In genomic region chr11:63839508-63840355, GRCh38 we compare ENCODE assay signal across 8 cellular contexts. TPM values are rescaled to one million over a fixed set of nuclear protein-coding genes. Genes with fewer than 3 reads are reported as not detected.
A peak's percentile ranks its signal among the peaks of the same experiment; 100 is the strongest.
DNase-seq lines count a peak whose midpoint lies in the region; ATAC-seq, FAIRE-seq and TF ChIP-seq lines count a peak whose summit lies in the region.

No MANE protein-coding gene starts in this region.

- no peaks in the 10 kb centered on the region for H3K9me3 ChIP-seq in HUES6 (ENCODE audit: control insufficient read depth, insufficient read depth, low read depth, low read length)
- H3K9me3 ChIP-seq in endothelial cell of umbilical vein (replicated peaks; ENCODE audit: control insufficient read depth, insufficient read depth, low read length): no peaks in the 10 kb centered on the region

- BruUV-seq in endothelial cell of umbilical vein (replicated peaks; lab: Mats Ljungman, UMichigan): no TSS peak

- H3K27me3 Mint-ChIP-seq in activated B cell treated with CpG ODN at 0.5 μM for 24 hours: no peaks in the 10 kb centered on the region
- no peaks in the 10 kb centered on the region for H3K27me3 Mint-ChIP-seq in natural killer cell treated with Interleukin-12 subunit alpha and Interleukin-12 subunit beta and Interleukin-15 and Interleukin-18, amount 100 ng/mL, for 72 hours

- H3K4me2 ChIP-seq in endothelial cell of umbilical vein (ENCODE audit: insufficient read depth, low read length): peak overlapping the region; percentile 81

- H3K4me3 ChIP-seq in HUES6 (ENCODE audit: low read depth, low read length): peak overlapping the region; percentile 76
- peak overlapping the region; percentile 70 to 87 (median 85) for H3K4me3 ChIP-seq in endothelial cell of umbilical vein (replicated peaks in 1 of 3; ENCODE audit: insufficient read depth in 1 of 3, low read depth in 1 of 3, low read length in 3 of 3)

- dilution Hi-C loops in endothelial cell of umbilical vein (cut with MboI; ENCODE audit: extremely low pct_ligation_motif_present, low sequenced_read_pairs): no loop called here

- peak; percentile 62 for DNase-seq in NCI-H2171 treated with DMSO at 0.1 percent for 48 hours (lab: John Stamatoyannopoulos, UW)
- DNase-seq in NCI-H2171 (lab: John Stamatoyannopoulos, UW): no peak
- no peak for DNase-seq in activated B cell treated with CpG ODN at 0.5 μM for 24 hours
- DNase-seq in endothelial cell of umbilical vein (ENCODE audit: low read depth, low spot score): peak; percentile 23
- DNase-seq in natural killer cell treated with Interleukin-12 subunit alpha and Interleukin-12 subunit beta and Interleukin-15 and Interleukin-18, amount 100 ng/mL, for 72 hours (ENCODE audit: low spot score): peak; percentile 62
- no peak for DNase-seq in AG08396 (ENCODE audit: low spot score)
- no peak for DNase-seq in cerebellar nuclear complex (lab: John Stamatoyannopoulos, UW)

- H3K4me3 Mint-ChIP-seq in activated B cell treated with CpG ODN at 0.5 μM for 24 hours: peak overlapping the region; percentile 95
- peak overlapping the region; percentile 98 for H3K4me3 Mint-ChIP-seq in natural killer cell treated with Interleukin-12 subunit alpha and Interleukin-12 subunit beta and Interleukin-15 and Interleukin-18, amount 100 ng/mL, for 72 hours

- TF ChIP-seq CTCF in activated B cell treated with CpG ODN at 0.5 μM for 24 hours (IDR thresholded peaks at IDR 0.05): no peak
- TF ChIP-seq CTCF in endothelial cell of umbilical vein (IDR thresholded peaks at IDR 0.05; ENCODE audit: extremely low read depth in 1 of 2, insufficient read depth in 1 of 2, low read depth in 1 of 2, low read length in 2 of 2): no peak

- H3K9ac ChIP-seq in HUES6 (ENCODE audit: low read length) (peak overlapping the region; percentile 79), endothelial cell of umbilical vein (replicated peaks; ENCODE audit: extremely low read depth, insufficient read depth, low read length) (peak overlapping the region; percentile 88)

- POLR2A ChIA-PET in activated B cell treated with CpG ODN at 0.5 μM for 24 hours (lab: Charles Lee) (interaction anchor here (1.0 to 2.2 kb wide), 10 partner anchors 11 to 346 kb away, joined by 3 to 10 read pairs (median 6); partner anchors contain the start of genes COX8A, NAA40, OTUB1 and RCOR2), endothelial cell of umbilical vein (lab: Charles Lee) (no interaction called here)

- H3K4me1 Mint-ChIP-seq in activated B cell treated with CpG ODN at 0.5 μM for 24 hours: peaks cover 70% of the 10 kb centered on the region
- peaks cover 55 to 56% of the 10 kb centered on the region in 2 donors for H3K4me1 Mint-ChIP-seq in natural killer cell treated with Interleukin-12 subunit alpha and Interleukin-12 subunit beta and Interleukin-15 and Interleukin-18, amount 100 ng/mL, for 72 hours (ENCODE audit: low read depth in 2 of 2)

- CTCF ChIA-PET in activated B cell treated with CpG ODN at 0.5 μM for 24 hours (lab: Charles Lee): interaction anchor here (1.2 to 5.6 kb wide), 3 partner anchors 48 to 105 kb away, joined by 3 to 130 read pairs (median 8); no protein-coding TSS in a partner anchor
- CTCF ChIA-PET in endothelial cell of umbilical vein (lab: Charles Lee): interaction anchor here (1.0 to 16.7 kb wide), 8 partner anchors 8 to 106 kb away, joined by 3 to 264 read pairs (median 4); partner anchors contain the start of genes RCOR2 and ZFTA

- H3K36me3 ChIP-seq in HUES6 (ENCODE audit: control insufficient read depth, insufficient read depth, low read length): peaks cover 3% of the 10 kb centered on the region; the same call in 1 of the 2 replicates
- H3K36me3 ChIP-seq in endothelial cell of umbilical vein (ENCODE audit: control insufficient read depth in 2 of 2, extremely low read depth in 1 of 2, insufficient read depth in 2 of 2, low read length in 2 of 2): peaks cover 0 to 3% of the 10 kb centered on the region in 2 experiments

- H3K79me2 ChIP-seq in endothelial cell of umbilical vein (ENCODE audit: control insufficient read depth, insufficient read depth, low read length): peaks cover 53% of the 10 kb centered on the region

- no peak for FAIRE-seq in endothelial cell of umbilical vein (lab: Jason Lieb, UNC)

- H2AFZ ChIP-seq in endothelial cell of umbilical vein (ENCODE audit: low read depth, low read length): peak overlapping the region; percentile 10

- intact Hi-C loops in activated B cell treated with CpG ODN at 0.5 μM for 24 hours (cut with micrococcal nuclease): loop anchor here (1.0 to 5.0 kb wide), 7 partner anchors 27 to 465 kb away; partner anchors contain the start of genes ATL3, ESRRA, SPINDOC and ZFTA
- intact Hi-C loops in endothelial cell of umbilical vein (cut with micrococcal nuclease): loop anchor here (2.0 to 5.0 kb wide), 4 partner anchors 27 to 1087 kb away; partner anchors contain the start of genes CATSPERZ, NAA40, SPINDOC and ZBTB3

- no peaks in the 10 kb centered on the region for H3K9me1 ChIP-seq in endothelial cell of umbilical vein (replicated peaks; ENCODE audit: control insufficient read depth, extremely low read depth, insufficient read depth, low read length)

- no peak for ATAC-seq in activated B cell treated with CpG ODN at 0.5 μM for 24 hours (ENCODE audit: low read depth)
- no peak for ATAC-seq in natural killer cell treated with Interleukin-12 subunit alpha and Interleukin-12 subunit beta and Interleukin-15 and Interleukin-18, amount 100 ng/mL, for 72 hours

- H3K27ac Mint-ChIP-seq in activated B cell treated with CpG ODN at 0.5 μM for 24 hours: peak overlapping the region; percentile 89
- peak overlapping the region; percentile 77 to 92 for H3K27ac Mint-ChIP-seq in natural killer cell treated with Interleukin-12 subunit alpha and Interleukin-12 subunit beta and Interleukin-15 and Interleukin-18, amount 100 ng/mL, for 72 hours

- H3K9me3 Mint-ChIP-seq in activated B cell treated with CpG ODN at 0.5 μM for 24 hours: no peaks in the 10 kb centered on the region
- no peaks in the 10 kb centered on the region for H3K9me3 Mint-ChIP-seq in natural killer cell treated with Interleukin-12 subunit alpha and Interleukin-12 subunit beta and Interleukin-15 and Interleukin-18, amount 100 ng/mL, for 72 hours

- H4K20me1 ChIP-seq in endothelial cell of umbilical vein (replicated peaks; ENCODE audit: control insufficient read depth, extremely low read depth, insufficient read depth, low read length): peaks cover 3% of the 10 kb centered on the region

- no peak overlapping the region for H3K27ac ChIP-seq in HUES6 (ENCODE audit: low read depth, low read length)
- peak overlapping the region; percentile 36 for H3K27ac ChIP-seq in endothelial cell of umbilical vein (ENCODE audit: insufficient read depth, low read depth, low read length)

- H3K27me3 ChIP-seq in HUES6 (ENCODE audit: control insufficient read depth, insufficient read depth, low read length): no peaks in the 10 kb centered on the region
- no peaks in the 10 kb centered on the region for H3K27me3 ChIP-seq in endothelial cell of umbilical vein (ENCODE audit: control insufficient read depth in 2 of 2, insufficient read depth in 2 of 2, low read length in 2 of 2)

- H3K36me3 Mint-ChIP-seq in activated B cell treated with CpG ODN at 0.5 μM for 24 hours (ENCODE audit: low read depth): peaks cover 43% of the 10 kb centered on the region
- peaks cover 17% of the 10 kb centered on the region for H3K36me3 Mint-ChIP-seq in natural killer cell treated with Interleukin-12 subunit alpha and Interleukin-12 subunit beta and Interleukin-15 and Interleukin-18, amount 100 ng/mL, for 72 hours

- H3K4me1 ChIP-seq in HUES6 (ENCODE audit: control insufficient read depth, insufficient read depth, low read length): peaks cover 52% of the 10 kb centered on the region
- H3K4me1 ChIP-seq in endothelial cell of umbilical vein (ENCODE audit: control insufficient read depth, extremely low read depth, insufficient read depth, low read length): peaks cover 26% of the 10 kb centered on the region

- TF ChIP-seq POLR2A in endothelial cell of umbilical vein (IDR thresholded peaks at IDR 0.05; ENCODE audit: low read depth, low read length): no peak

TF ChIP-seq in endothelial cell of umbilical vein, 7 proteins besides CTCF, POLR2A, EP300 and RAD21 (continues in another document):
- TF ChIP-seq POLR2AphosphoS5 (IDR thresholded peaks at IDR 0.05; ENCODE audit: insufficient read depth, low read depth, low read length) (no peak), EZH2 (IDR thresholded peaks at IDR 0.05; ENCODE audit: borderline replicate concordance, low read depth, low read length, severe bottlenecking) (no peak), MAX (IDR thresholded peaks at IDR 0.05; ENCODE audit: insufficient read depth, insufficient read length) (no peak), MYC (IDR thresholded peaks at IDR 0.05; ENCODE audit: low read depth, low read length) (no peak)

RNA-seq across cellular contexts. Expression of gene MARK2, which starts 0.8 kb away (rescaled TPM):
- total RNA-seq in activated B cell treated with CpG ODN at 0.5 μM for 24 hours (39.2 and 41.5 TPM in 2 replicates), endothelial cell of umbilical vein (33.4 and 34.7 TPM in 2 replicates)
- 16.6 and 16.7 TPM in 2 replicates for polyA plus RNA-seq in endothelial cell of umbilical vein
- polyA plus RNA-seq in endothelial cell of umbilical vein (2011; cell fraction: cytosol; rRNA removed): 19.1 and 19.9 TPM in 2 replicates
- 23.1 and 28.7 TPM in 2 replicates for polyA plus RNA-seq in endothelial cell of umbilical vein (2011; cell fraction: nucleus; rRNA removed)
- 19.7 and 21.0 TPM in 2 replicates for polyA plus RNA-seq in endothelial cell of umbilical vein (2012)
- polyA minus RNA-seq in endothelial cell of umbilical vein: 18.3 and 34.6 TPM in 2 replicates
- polyA minus RNA-seq in endothelial cell of umbilical vein (2011; cell fraction: cytosol; rRNA and poly(A)+ RNA removed): 45.0 TPM
- polyA minus RNA-seq in endothelial cell of umbilical vein (2011; cell fraction: nucleus; rRNA and poly(A)+ RNA removed): 14.6 and 18.9 TPM in 2 replicates
- total RNA-seq in natural killer cell treated with Interleukin-12 subunit alpha and Interleukin-12 subunit beta and Interleukin-15 and Interleukin-18, amount 100 ng/mL, for 72 hours: 10 to 100 TPM; 54.9 to 68.5 TPM

RNA-seq across cellular contexts. Expression of gene SPINDOC, which starts 26.5 kb away (rescaled TPM):
- total RNA-seq in activated B cell treated with CpG ODN at 0.5 μM for 24 hours (18.7 and 20.8 TPM in 2 replicates), endothelial cell of umbilical vein (51.5 and 54.5 TPM in 2 replicates)
- polyA plus RNA-seq in endothelial cell of umbilical vein: 29.4 and 33.8 TPM in 2 replicates
- 28.8 and 40.1 TPM in 2 replicates for polyA plus RNA-seq in endothelial cell of umbilical vein (2011; cell fraction: cytosol; rRNA removed)
- polyA plus RNA-seq in endothelial cell of umbilical vein (2011; cell fraction: nucleus; rRNA removed): 25.6 and 28.9 TPM in 2 replicates
- 38.6 and 39.9 TPM in 2 replicates for polyA plus RNA-seq in endothelial cell of umbilical vein (2012)
- 12.0 and 19.1 TPM in 2 replicates for polyA minus RNA-seq in endothelial cell of umbilical vein
- 26.4 TPM for polyA minus RNA-seq in endothelial cell of umbilical vein (2011; cell fraction: cytosol; rRNA and poly(A)+ RNA removed)
- polyA minus RNA-seq in endothelial cell of umbilical vein (2011; cell fraction: nucleus; rRNA and poly(A)+ RNA removed): 6.8 and 10.4 TPM in 2 replicates
- total RNA-seq in natural killer cell treated with Interleukin-12 subunit alpha and Interleukin-12 subunit beta and Interleukin-15 and Interleukin-18, amount 100 ng/mL, for 72 hours: 10 to 100 TPM; 34.3 to 65.1 TPM

Comparison
In these comparisons a context has a peak if more than half of its experiments do, and no peak if none do; other contexts are left out.
1. DNase-seq: peak in NCI-H2171 treated with DMSO at 0.1 percent for 48 hours (single experiment), endothelial cell of umbilical vein (single experiment) and natural killer cell treated with Interleukin-12 subunit alpha and Interleukin-12 subunit beta and Interleukin-15 and Interleukin-18, amount 100 ng/mL, for 72 hours (single experiment); none in NCI-H2171 (single experiment), activated B cell treated with CpG ODN at 0.5 μM for 24 hours (single experiment), AG08396 (single experiment) and cerebellar nuclear complex (0 of 2).